Comparison of ENCODE assay signal across 15 cellular contexts in the genomic region with DNA sequence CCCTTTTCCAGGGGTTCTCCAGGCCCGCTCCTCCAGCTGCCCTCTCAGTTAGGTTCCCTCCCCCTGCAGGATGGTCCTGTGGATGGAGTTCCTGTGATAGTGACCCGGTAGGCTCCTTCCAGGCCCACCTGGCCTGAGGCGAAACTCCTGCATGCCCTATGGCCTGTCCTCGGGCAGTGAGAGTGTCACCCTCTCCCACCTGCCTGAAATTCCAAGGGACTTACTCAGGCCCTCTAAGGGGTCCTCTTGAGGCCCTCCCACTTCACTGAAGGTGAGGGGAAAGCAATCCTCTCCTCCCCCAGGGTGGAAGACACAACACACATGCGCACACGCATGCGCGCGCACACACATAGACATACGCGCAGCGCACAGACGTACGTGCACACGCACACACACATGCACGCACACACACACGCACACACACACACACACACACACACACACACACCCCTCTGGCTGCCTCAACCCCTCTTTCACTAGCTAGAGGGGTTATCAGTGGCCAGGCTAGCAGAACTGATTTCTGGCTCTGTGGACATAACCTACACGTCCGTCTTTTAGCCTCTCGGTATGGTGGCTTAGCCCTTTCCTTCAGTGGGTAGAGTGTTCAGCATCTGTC.
DNase-seq lines count a peak whose midpoint lies in the region; ATAC-seq and TF ChIP-seq lines count a peak whose summit lies in the region.
"Had no signal": no experiment of that assay in that cellular context is flagged by ENCODE, and none has a peak within 500 bp of the region (broad histone marks: within the 10 kb centered on the region; RNA-seq: fewer than 3 reads in every experiment).

No MANE protein-coding gene starts in this region.

- H2AK5ac ChIP-seq in IMR-90 (ENCODE audit: low read depth, low read length) (peak overlapping the region; percentile 57), mesenchymal stem cell (ENCODE audit: low read length, severe bottlenecking) (peak overlapping the region; percentile 47)

- H2BK15ac ChIP-seq in IMR-90 (ENCODE audit: low read depth, low read length) (peak overlapping the region; percentile 18; the same call in 2 of the 3 replicates), mesenchymal stem cell (ENCODE audit: low read depth, poor library complexity, severe bottlenecking) (peak overlapping the region; percentile 67)

- H3K4me3 Mint-ChIP-seq in activated CD4-positive, alpha-beta T cell treated with anti-CD3 and anti-CD28 coated beads, Interleukin-2, amount 10 ng/mL, durations not matched to agents 24 days and 14 days: no peak overlapping the region
- H3K4me3 Mint-ChIP-seq: CD4-positive, alpha-beta memory T cell had no signal

- H2BK5ac ChIP-seq in IMR-90 (ENCODE audit: low read depth, low read length, poor library complexity, severe bottlenecking) (no peak overlapping the region), mesenchymal stem cell (ENCODE audit: low read depth, low read length, poor library complexity, severe bottlenecking) (peak overlapping the region; percentile 5)

- H2AFZ ChIP-seq in IMR-90 (replicated peaks; ENCODE audit: low read length, poor library complexity): no peak overlapping the region
- H2AFZ ChIP-seq in mesenchymal stem cell (ENCODE audit: low read depth, low read length): no peak overlapping the region

- no TSS peak for BruUV-seq in IMR-90 (replicated peaks; lab: Mats Ljungman, UMichigan)

- no peaks in the 10 kb centered on the region for H3K4me1 Mint-ChIP-seq in activated CD4-positive, alpha-beta T cell treated with anti-CD3 and anti-CD28 coated beads, Interleukin-2, amount 10 ng/mL, durations not matched to agents 24 days and 14 days
- H3K4me1 Mint-ChIP-seq: CD4-positive, alpha-beta memory T cell had no signal

- peak overlapping the region in 1 of 2 experiments; percentile 25; a peak in 1 of 4 replicates for H4K8ac ChIP-seq in IMR-90 (ENCODE audit: low read depth in 2 of 2, low read length in 2 of 2)
- peak overlapping the region; percentile 37 for H4K8ac ChIP-seq in mesenchymal stem cell (ENCODE audit: low read length)

- peaks cover 0 to 44% (median 8%) of the 10 kb centered on the region in 11 experiments; a peak in 11 of 22 replicates for H3K9me3 ChIP-seq in BLaER1 treated with 17β-estradiol and CSF1 and Interleukin-3, amounts not matched to agents 10 nM and 100 nM (replicated peaks in 1 of 11)
- H3K9me3 ChIP-seq in IMR-90 (ENCODE audit: control insufficient read depth, insufficient read depth, low read length) (no peaks in the 10 kb centered on the region), mesenchymal stem cell (ENCODE audit: control insufficient read depth, low read length) (no peaks in the 10 kb centered on the region), psoas muscle (no peaks in the 10 kb centered on the region)

- TF ChIP-seq RAD21 in IMR-90 (IDR thresholded peaks at IDR 0.05; ENCODE audit: low read length): no peak

- TF ChIP-seq POLR2A in IMR-90 (IDR thresholded peaks at IDR 0.05; ENCODE audit: low read depth, low read length): no peak

- H4K91ac ChIP-seq in IMR-90 (ENCODE audit: insufficient read depth, low read depth, low read length) (0 out of 2 replicates have a peak overlapping the region, but pooled peaks have one; percentile 12), mesenchymal stem cell (ENCODE audit: low read length) (peak overlapping the region; percentile 78)

- POLR2A ChIA-PET in IMR-90 (lab: Charles Lee; ENCODE audit: unreplicated experiment): no interaction called here

- no peak overlapping the region for H3K56ac ChIP-seq in IMR-90 (ENCODE audit: extremely low read depth, insufficient read depth, low read length)

- peaks cover 6 to 79% (median 67%) of the 10 kb centered on the region in 10 experiments for H3K4me1 ChIP-seq in BLaER1 treated with 17β-estradiol and CSF1 and Interleukin-3, amounts not matched to agents 10 nM and 100 nM
- H3K4me1 ChIP-seq in IMR-90 (ENCODE audit: control insufficient read depth, insufficient read depth, low read length) (peaks cover 11% of the 10 kb centered on the region), mesenchymal stem cell (ENCODE audit: control insufficient read depth, insufficient read depth, low read depth, low read length) (peaks cover 15% of the 10 kb centered on the region), psoas muscle (peaks cover 31% of the 10 kb centered on the region)

- H3K4me2 ChIP-seq in BLaER1 treated with 17β-estradiol and CSF1 and Interleukin-3, amounts not matched to agents 10 nM and 100 nM: peak overlapping the region; percentile 37 to 83 (median 63)
- no peak overlapping the region for H3K4me2 ChIP-seq in IMR-90 (ENCODE audit: low read depth, low read length)
- no peak overlapping the region for H3K4me2 ChIP-seq in mesenchymal stem cell (ENCODE audit: low read length, poor library complexity, severe bottlenecking)

- peak overlapping the region; percentile 76 for H2BK20ac ChIP-seq in IMR-90 (ENCODE audit: low read depth, low read length)

- H3K27ac ChIP-seq in BLaER1 treated with 17β-estradiol and CSF1 and Interleukin-3, amounts not matched to agents 10 nM and 100 nM: peak overlapping the region in 10 of 11 experiments; percentile 37 to 98 (median 88); a peak in 18 of 22 replicates
- H3K27ac ChIP-seq in IMR-90 (ENCODE audit: insufficient read depth, low read length): no peak overlapping the region
- no peak overlapping the region for H3K27ac ChIP-seq in mesenchymal stem cell (ENCODE audit: low read length, poor library complexity, severe bottlenecking)
- H3K27ac ChIP-seq in psoas muscle: peak overlapping the region; percentile 64

- CTCF ChIA-PET in IMR-90 (lab: Yijun Ruan, JAX): no interaction called here

- peak overlapping the region; percentile 40; the same call in 1 of the 2 replicates for H3K18ac ChIP-seq in IMR-90 (ENCODE audit: low read depth, low read length)
- H3K18ac ChIP-seq in mesenchymal stem cell (ENCODE audit: low read depth in 1 of 2, low read length in 2 of 2): peak overlapping the region; percentile 1 to 75

- H3K4me3 ChIP-seq in BLaER1 treated with 17β-estradiol and CSF1 and Interleukin-3, amounts not matched to agents 10 nM and 100 nM: no peak overlapping the region
- H3K4me3 ChIP-seq in IMR-90 (ENCODE audit: insufficient read depth, low read depth, low read length): no peak overlapping the region
- no peak overlapping the region for H3K4me3 ChIP-seq in mesenchymal stem cell (ENCODE audit: insufficient read depth in 1 of 2, low read depth in 1 of 2, low read length in 2 of 2)
- H3K4me3 ChIP-seq in psoas muscle: no peak overlapping the region

- H3K27me3 Mint-ChIP-seq in activated CD4-positive, alpha-beta T cell treated with anti-CD3 and anti-CD28 coated beads, Interleukin-2, amount 10 ng/mL, durations not matched to agents 24 days and 14 days: peaks cover 2% of the 10 kb centered on the region

- H3K14ac ChIP-seq in IMR-90 (replicated peaks; ENCODE audit: low read depth, low read length) (0 out of 2 replicates have a peak overlapping the region, but pooled peaks have one; percentile 46), mesenchymal stem cell (ENCODE audit: low read length in 2 of 2) (peak overlapping the region in 1 of 2 experiments; percentile 72)

- in situ Hi-C loops in IMR-90 (cut with MboI; ENCODE audit: low sequenced_read_pairs): no loop called here

- peak overlapping the region; percentile 59 for H2BK120ac ChIP-seq in IMR-90 (ENCODE audit: low read depth, low read length)
- H2BK120ac ChIP-seq in mesenchymal stem cell (ENCODE audit: low read depth, low read length): peak overlapping the region; percentile 11

- dilution Hi-C loops in IMR-90 (cut with HindIII; ENCODE audit: low sequenced_read_pairs, unreplicated experiment): no loop called here

- H3K9me1 ChIP-seq in IMR-90 (ENCODE audit: insufficient read depth, low read length): peaks cover 5% of the 10 kb centered on the region

- no peaks in the 10 kb centered on the region for H4K20me1 ChIP-seq in BLaER1 treated with 17β-estradiol and CSF1 and Interleukin-3, amounts not matched to agents 10 nM and 100 nM
- no peaks in the 10 kb centered on the region for H4K20me1 ChIP-seq in IMR-90 (ENCODE audit: insufficient read depth, low read length)

- H3K27me3 ChIP-seq in BLaER1 treated with 17β-estradiol and CSF1 and Interleukin-3, amounts not matched to agents 10 nM and 100 nM: no peaks in the 10 kb centered on the region
- no peaks in the 10 kb centered on the region for H3K27me3 ChIP-seq in IMR-90 (ENCODE audit: control insufficient read depth, insufficient read depth, low read length)
- H3K27me3 ChIP-seq in mesenchymal stem cell (ENCODE audit: control insufficient read depth in 1 of 2, insufficient read depth in 1 of 2, low read length in 2 of 2): no peaks in the 10 kb centered on the region
- no peaks in the 10 kb centered on the region for H3K27me3 ChIP-seq in psoas muscle (ENCODE audit: insufficient read depth in 3 of 3, low read length in 2 of 3)

- intact Hi-C loops in IMR-90 (cut with micrococcal nuclease): no loop called here
- intact Hi-C loops in psoas muscle (cut with DNase I): loop anchor here in 1 of 2 donors (5.0 kb wide), 1 partner anchor 37 kb away; no protein-coding TSS in a partner anchor
- intact Hi-C loops in activated CD4-positive, alpha-beta T cell treated with anti-CD3 and anti-CD28 coated beads, Interleukin-2, amount 10 ng/mL, durations not matched to agents 24 days and 14 days (cut with micrococcal nuclease): no loop called here

- no peak for TF ChIP-seq CTCF in IMR-90 (conservative IDR thresholded peaks at IDR 0.05; ENCODE audit: low read depth, low read length)
- TF ChIP-seq CTCF in psoas muscle (IDR thresholded peaks at IDR 0.05): no peak

- peak overlapping the region; percentile 46 to 83 for H2BK12ac ChIP-seq in mesenchymal stem cell (ENCODE audit: low read length in 2 of 2)

- peak overlapping the region in 5 of 11 experiments; percentile 6 to 50 (median 38); a peak in 6 of 22 replicates for H3K9ac ChIP-seq in BLaER1 treated with 17β-estradiol and CSF1 and Interleukin-3, amounts not matched to agents 10 nM and 100 nM
- H3K9ac ChIP-seq in IMR-90 (ENCODE audit: low read depth, low read length) (no peak overlapping the region), mesenchymal stem cell (ENCODE audit: low read length) (no peak overlapping the region)

- H3K36me3 ChIP-seq in BLaER1 treated with 17β-estradiol and CSF1 and Interleukin-3, amounts not matched to agents 10 nM and 100 nM: peaks cover 0 to 15% (median 0%) of the 10 kb centered on the region in 11 experiments; a peak in 2 of 22 replicates
- H3K36me3 ChIP-seq in IMR-90 (ENCODE audit: control insufficient read depth, insufficient read depth, low read length) (no peaks in the 10 kb centered on the region), mesenchymal stem cell (ENCODE audit: control insufficient read depth in 1 of 2, insufficient read depth in 2 of 2, low read depth in 1 of 2, low read length in 2 of 2) (peaks cover 0 to 6% of the 10 kb centered on the region in 2 experiments), psoas muscle (ENCODE audit: insufficient read depth in 1 of 2, low read depth in 1 of 2) (no peaks in the 10 kb centered on the region)

- no peak overlapping the region for H3K27ac Mint-ChIP-seq in activated CD4-positive, alpha-beta T cell treated with anti-CD3 and anti-CD28 coated beads, Interleukin-2, amount 10 ng/mL, durations not matched to agents 24 days and 14 days
- H3K27ac Mint-ChIP-seq: CD4-positive, alpha-beta memory T cell had no signal

- H4K5ac ChIP-seq in IMR-90 (ENCODE audit: low read depth, low read length): peak overlapping the region; percentile 45; the same call in 1 of the 2 replicates

- H3K79me1 ChIP-seq in IMR-90 (ENCODE audit: low read depth in 1 of 2, low read length in 2 of 2) (0 out of 4 replicates have a peak, but pooled peaks cover 0 to 3% of the 10 kb centered on the region in 2 experiments), mesenchymal stem cell (replicated peaks; ENCODE audit: low read length, poor library complexity, severe bottlenecking) (peaks cover 10% of the 10 kb centered on the region)

- H3K4ac ChIP-seq in IMR-90 (ENCODE audit: low read depth, low read length): peak overlapping the region; percentile 65
- peak overlapping the region in 1 of 2 experiments; percentile 36 for H3K4ac ChIP-seq in mesenchymal stem cell (ENCODE audit: low read depth in 1 of 2, low read length in 2 of 2)

- no peak for DNase-seq in IMR-90
- no peak for DNase-seq in mesenchymal stem cell
- no peak for DNase-seq in psoas muscle
- DNase-seq in NCI-H446 (lab: John Stamatoyannopoulos, UW): no peak
- DNase-seq in activated CD4-positive, alpha-beta T cell treated with anti-CD3 and anti-CD28 coated beads, Interleukin-2, amount 10 ng/mL, durations not matched to agents 24 days and 14 days: no peak
- DNase-seq in NCI-H69 (lab: John Stamatoyannopoulos, UW): no peak
- DNase-seq: ACHN; Calu3; CD4-positive, alpha-beta memory T cell; Kasumi-1; NCI-H1417; NCI-H1930; NCI-H774; PC-3 had no signal

- ATAC-seq in IMR-90 (ENCODE audit: low read depth): no peak
- ATAC-seq in psoas muscle: no peak
- ATAC-seq: PC-3 had no signal

- H2AK9ac ChIP-seq in IMR-90 (replicated peaks; ENCODE audit: low read depth, low read length, poor library complexity): no peak overlapping the region

- H3K36me3 Mint-ChIP-seq in activated CD4-positive, alpha-beta T cell treated with anti-CD3 and anti-CD28 coated beads, Interleukin-2, amount 10 ng/mL, durations not matched to agents 24 days and 14 days (ENCODE audit: low read depth): no peaks in the 10 kb centered on the region
- H3K36me3 Mint-ChIP-seq: CD4-positive, alpha-beta memory T cell had no signal

- H3K23ac ChIP-seq in IMR-90 (ENCODE audit: low read depth, low read length): no peak overlapping the region
- H3K23ac ChIP-seq in mesenchymal stem cell (ENCODE audit: low read length in 2 of 2): no peak overlapping the region

- WGBS in IMR-90 (ENCODE audit: extremely low coverage in 2 of 2, insufficient read length in 1 of 2), 2 experiments: no CpG with 5 or more reads among the region's 20 CpGs
- 92% methylated on average over 20 of the region's 20 CpGs for WGBS in mesenchymal stem cell
- 90 to 96% (median 91%) methylated on average over 20 of the region's 20 CpGs for WGBS in psoas muscle, 3 donors

- no peaks in the 10 kb centered on the region for H3K9me3 Mint-ChIP-seq in activated CD4-positive, alpha-beta T cell treated with anti-CD3 and anti-CD28 coated beads, Interleukin-2, amount 10 ng/mL, durations not matched to agents 24 days and 14 days

Comparison
In these comparisons a context has a peak if more than half of its experiments do, and no peak if none do; other contexts are left out.
1. H3K27ac ChIP-seq: peak in BLaER1 treated with 17β-estradiol and CSF1 and Interleukin-3, amounts not matched to agents 10 nM and 100 nM (10 of 11) and psoas muscle (single experiment); none in IMR-90 (single experiment) and mesenchymal stem cell (single experiment).
2. H3K4me2 ChIP-seq: peak in BLaER1 treated with 17β-estradiol and CSF1 and Interleukin-3, amounts not matched to agents 10 nM and 100 nM (11 of 11); none in IMR-90 (single experiment) and mesenchymal stem cell (single experiment).